ENCODE assay signal across 2 cellular contexts in the genomic region with DNA sequence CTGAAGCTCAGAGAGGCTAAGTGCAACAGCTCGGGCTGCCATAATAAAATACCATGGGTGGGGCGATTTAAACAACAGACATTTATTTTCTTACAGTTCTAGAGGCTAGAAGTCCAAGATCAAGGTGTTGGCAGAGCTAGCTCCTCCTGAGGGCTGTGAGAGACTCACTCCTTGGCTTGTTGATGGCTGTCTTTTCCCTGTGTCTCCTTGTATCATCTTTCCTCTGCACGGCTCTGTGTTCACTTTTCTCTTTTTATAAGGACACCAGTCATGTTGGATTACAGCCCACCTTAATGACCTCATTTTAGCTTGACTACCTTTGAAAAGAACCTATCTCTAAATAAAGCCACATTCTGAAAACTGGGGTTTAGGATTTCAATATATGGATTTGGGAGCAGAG.
TF ChIP-seq lines count a peak whose summit lies in the region.

No MANE protein-coding gene starts in this region.

TF ChIP-seq in SK-N-SH, 30 proteins besides CTCF, POLR2A, EP300 and RAD21 (continued from another document):
- TF ChIP-seq, protein P1, sequence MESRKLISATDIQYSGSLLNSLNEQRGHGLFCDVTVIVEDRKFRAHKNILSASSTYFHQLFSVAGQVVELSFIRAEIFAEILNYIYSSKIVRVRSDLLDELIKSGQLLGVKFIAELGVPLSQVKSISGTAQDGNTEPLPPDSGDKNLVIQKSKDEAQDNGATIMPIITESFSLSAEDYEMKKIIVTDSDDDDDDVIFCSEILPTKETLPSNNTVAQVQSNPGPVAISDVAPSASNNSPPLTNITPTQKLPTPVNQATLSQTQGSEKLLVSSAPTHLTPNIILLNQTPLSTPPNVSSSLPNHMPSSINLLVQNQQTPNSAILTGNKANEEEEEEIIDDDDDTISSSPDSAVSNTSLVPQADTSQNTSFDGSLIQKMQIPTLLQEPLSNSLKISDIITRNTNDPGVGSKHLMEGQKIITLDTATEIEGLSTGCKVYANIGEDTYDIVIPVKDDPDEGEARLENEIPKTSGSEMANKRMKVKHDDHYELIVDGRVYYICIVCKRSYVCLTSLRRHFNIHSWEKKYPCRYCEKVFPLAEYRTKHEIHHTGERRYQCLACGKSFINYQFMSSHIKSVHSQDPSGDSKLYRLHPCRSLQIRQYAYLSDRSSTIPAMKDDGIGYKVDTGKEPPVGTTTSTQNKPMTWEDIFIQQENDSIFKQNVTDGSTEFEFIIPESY (IDR thresholded peaks at IDR 0.05; ENCODE audit: borderline replicate concordance, low read depth) = no peak
TF ChIP-seq in SK-N-SH: peak in this region for 0.

TF ChIP-seq in SK-N-SH treated with all-trans-retinoic acid at 6 μM for 48 hours, 23 proteins besides CTCF, POLR2A, EP300 and RAD21 (continued from another document):
- TF ChIP-seq, protein P2, sequence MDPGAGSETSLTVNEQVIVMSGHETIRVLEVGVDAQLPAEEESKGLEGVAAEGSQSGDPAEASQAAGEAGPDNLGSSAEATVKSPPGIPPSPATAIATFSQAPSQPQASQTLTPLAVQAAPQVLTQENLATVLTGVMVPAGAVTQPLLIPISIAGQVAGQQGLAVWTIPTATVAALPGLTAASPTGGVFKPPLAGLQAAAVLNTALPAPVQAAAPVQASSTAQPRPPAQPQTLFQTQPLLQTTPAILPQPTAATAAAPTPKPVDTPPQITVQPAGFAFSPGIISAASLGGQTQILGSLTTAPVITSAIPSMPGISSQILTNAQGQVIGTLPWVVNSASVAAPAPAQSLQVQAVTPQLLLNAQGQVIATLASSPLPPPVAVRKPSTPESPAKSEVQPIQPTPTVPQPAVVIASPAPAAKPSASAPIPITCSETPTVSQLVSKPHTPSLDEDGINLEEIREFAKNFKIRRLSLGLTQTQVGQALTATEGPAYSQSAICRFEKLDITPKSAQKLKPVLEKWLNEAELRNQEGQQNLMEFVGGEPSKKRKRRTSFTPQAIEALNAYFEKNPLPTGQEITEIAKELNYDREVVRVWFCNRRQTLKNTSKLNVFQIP (CRISPR knock-in tag; IDR thresholded peaks at IDR 0.05; ENCODE audit: borderline replicate concordance, low read depth) = no peak
- TF ChIP-seq ZNF70 (CRISPR knock-in tag; IDR thresholded peaks at IDR 0.05) = no peak
- TF ChIP-seq TCF4 (CRISPR knock-in tag; IDR thresholded peaks at IDR 0.05; ENCODE audit: borderline replicate concordance) = no peak
- TF ChIP-seq, protein P3, sequence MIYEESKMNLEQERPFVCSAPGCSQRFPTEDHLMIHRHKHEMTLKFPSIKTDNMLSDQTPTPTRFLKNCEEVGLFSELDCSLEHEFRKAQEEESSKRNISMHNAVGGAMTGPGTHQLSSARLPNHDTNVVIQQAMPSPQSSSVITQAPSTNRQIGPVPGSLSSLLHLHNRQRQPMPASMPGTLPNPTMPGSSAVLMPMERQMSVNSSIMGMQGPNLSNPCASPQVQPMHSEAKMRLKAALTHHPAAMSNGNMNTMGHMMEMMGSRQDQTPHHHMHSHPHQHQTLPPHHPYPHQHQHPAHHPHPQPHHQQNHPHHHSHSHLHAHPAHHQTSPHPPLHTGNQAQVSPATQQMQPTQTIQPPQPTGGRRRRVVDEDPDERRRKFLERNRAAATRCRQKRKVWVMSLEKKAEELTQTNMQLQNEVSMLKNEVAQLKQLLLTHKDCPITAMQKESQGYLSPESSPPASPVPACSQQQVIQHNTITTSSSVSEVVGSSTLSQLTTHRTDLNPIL (CRISPR knock-in tag; IDR thresholded peaks at IDR 0.05; ENCODE audit: low read depth) = no peak
- no peak for TF ChIP-seq ZFP30 (CRISPR knock-in tag; IDR thresholded peaks at IDR 0.05)
- TF ChIP-seq, protein P4, sequence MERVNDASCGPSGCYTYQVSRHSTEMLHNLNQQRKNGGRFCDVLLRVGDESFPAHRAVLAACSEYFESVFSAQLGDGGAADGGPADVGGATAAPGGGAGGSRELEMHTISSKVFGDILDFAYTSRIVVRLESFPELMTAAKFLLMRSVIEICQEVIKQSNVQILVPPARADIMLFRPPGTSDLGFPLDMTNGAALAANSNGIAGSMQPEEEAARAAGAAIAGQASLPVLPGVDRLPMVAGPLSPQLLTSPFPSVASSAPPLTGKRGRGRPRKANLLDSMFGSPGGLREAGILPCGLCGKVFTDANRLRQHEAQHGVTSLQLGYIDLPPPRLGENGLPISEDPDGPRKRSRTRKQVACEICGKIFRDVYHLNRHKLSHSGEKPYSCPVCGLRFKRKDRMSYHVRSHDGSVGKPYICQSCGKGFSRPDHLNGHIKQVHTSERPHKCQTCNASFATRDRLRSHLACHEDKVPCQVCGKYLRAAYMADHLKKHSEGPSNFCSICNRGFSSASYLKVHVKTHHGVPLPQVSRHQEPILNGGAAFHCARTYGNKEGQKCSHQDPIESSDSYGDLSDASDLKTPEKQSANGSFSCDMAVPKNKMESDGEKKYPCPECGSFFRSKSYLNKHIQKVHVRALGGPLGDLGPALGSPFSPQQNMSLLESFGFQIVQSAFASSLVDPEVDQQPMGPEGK (CRISPR knock-in tag; IDR thresholded peaks at IDR 0.05; ENCODE audit: borderline replicate concordance) = no peak
- TF ChIP-seq ARNTL (CRISPR knock-in tag; IDR thresholded peaks at IDR 0.05; ENCODE audit: borderline replicate concordance, low read depth) = no peak
- no peak for TF ChIP-seq OSR1 (CRISPR knock-in tag; IDR thresholded peaks at IDR 0.05)
TF ChIP-seq in SK-N-SH treated with all-trans-retinoic acid at 6 μM for 48 hours: peak in this region for 0.
